ENCODE assay signal across 1 cellular context in the genomic region with DNA sequence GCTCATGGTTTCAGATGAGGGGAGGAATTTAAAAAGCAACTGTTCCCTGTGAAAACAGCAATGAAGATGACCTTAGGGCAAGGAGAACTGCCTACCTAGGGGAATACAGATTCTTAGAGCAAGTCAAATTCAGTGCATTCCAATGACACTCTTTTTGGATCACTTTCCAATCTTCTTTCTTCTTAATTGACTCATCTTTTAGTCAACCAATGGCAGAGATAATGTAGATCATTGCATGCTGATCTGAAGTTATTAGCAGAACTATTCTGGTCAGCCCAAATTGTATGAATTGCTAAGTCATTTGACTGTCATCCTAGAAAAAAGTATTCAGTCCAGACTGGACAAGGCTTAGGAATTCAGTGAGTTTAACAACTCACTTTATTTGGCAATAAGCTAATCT.
TF ChIP-seq lines count a peak whose summit lies in the region.

No MANE protein-coding gene starts in this region.

TF ChIP-seq in IMR-90, 13 proteins besides CTCF, POLR2A, EP300 and RAD21:
- TF ChIP-seq, protein P1, sequence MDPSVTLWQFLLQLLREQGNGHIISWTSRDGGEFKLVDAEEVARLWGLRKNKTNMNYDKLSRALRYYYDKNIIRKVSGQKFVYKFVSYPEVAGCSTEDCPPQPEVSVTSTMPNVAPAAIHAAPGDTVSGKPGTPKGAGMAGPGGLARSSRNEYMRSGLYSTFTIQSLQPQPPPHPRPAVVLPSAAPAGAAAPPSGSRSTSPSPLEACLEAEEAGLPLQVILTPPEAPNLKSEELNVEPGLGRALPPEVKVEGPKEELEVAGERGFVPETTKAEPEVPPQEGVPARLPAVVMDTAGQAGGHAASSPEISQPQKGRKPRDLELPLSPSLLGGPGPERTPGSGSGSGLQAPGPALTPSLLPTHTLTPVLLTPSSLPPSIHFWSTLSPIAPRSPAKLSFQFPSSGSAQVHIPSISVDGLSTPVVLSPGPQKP (IDR thresholded peaks at IDR 0.05; ENCODE audit: borderline replicate concordance, low read depth, low read length): no peak
- no peak for TF ChIP-seq MAZ (IDR thresholded peaks at IDR 0.05; ENCODE audit: borderline replicate concordance, low read depth, low read length)
- no peak for TF ChIP-seq MXI1 (IDR thresholded peaks at IDR 0.05; ENCODE audit: borderline replicate concordance, low read depth, low read length)
- TF ChIP-seq RCOR1 (IDR thresholded peaks at IDR 0.05; ENCODE audit: insufficient replicate concordance, low read length): no peak
- TF ChIP-seq FOS (IDR thresholded peaks at IDR 0.05; ENCODE audit: low read depth, low read length): no peak
- TF ChIP-seq NFE2L2 (IDR thresholded peaks at IDR 0.05; ENCODE audit: low read depth, low read length): no peak
- TF ChIP-seq BHLHE40 (IDR thresholded peaks at IDR 0.05; ENCODE audit: low read depth, low read length): no peak
- no peak for TF ChIP-seq MAFK (IDR thresholded peaks at IDR 0.05; ENCODE audit: low read depth, low read length)
- TF ChIP-seq, protein P2, sequence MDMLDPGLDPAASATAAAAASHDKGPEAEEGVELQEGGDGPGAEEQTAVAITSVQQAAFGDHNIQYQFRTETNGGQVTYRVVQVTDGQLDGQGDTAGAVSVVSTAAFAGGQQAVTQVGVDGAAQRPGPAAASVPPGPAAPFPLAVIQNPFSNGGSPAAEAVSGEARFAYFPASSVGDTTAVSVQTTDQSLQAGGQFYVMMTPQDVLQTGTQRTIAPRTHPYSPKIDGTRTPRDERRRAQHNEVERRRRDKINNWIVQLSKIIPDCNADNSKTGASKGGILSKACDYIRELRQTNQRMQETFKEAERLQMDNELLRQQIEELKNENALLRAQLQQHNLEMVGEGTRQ (IDR thresholded peaks at IDR 0.05; ENCODE audit: low read depth, low read length): no peak
- no peak for TF ChIP-seq CEBPB (IDR thresholded peaks at IDR 0.05; ENCODE audit: low read depth, low read length)
- no peak for TF ChIP-seq CHD1 (IDR thresholded peaks at IDR 0.05; ENCODE audit: low read depth, low read length)
- no peak for TF ChIP-seq SMC3 (IDR thresholded peaks at IDR 0.05; ENCODE audit: low read depth, low read length)
- no peak for TF ChIP-seq RFX5 (IDR thresholded peaks at IDR 0.05; ENCODE audit: low read depth, low read length)
